In the genomic region with DNA sequence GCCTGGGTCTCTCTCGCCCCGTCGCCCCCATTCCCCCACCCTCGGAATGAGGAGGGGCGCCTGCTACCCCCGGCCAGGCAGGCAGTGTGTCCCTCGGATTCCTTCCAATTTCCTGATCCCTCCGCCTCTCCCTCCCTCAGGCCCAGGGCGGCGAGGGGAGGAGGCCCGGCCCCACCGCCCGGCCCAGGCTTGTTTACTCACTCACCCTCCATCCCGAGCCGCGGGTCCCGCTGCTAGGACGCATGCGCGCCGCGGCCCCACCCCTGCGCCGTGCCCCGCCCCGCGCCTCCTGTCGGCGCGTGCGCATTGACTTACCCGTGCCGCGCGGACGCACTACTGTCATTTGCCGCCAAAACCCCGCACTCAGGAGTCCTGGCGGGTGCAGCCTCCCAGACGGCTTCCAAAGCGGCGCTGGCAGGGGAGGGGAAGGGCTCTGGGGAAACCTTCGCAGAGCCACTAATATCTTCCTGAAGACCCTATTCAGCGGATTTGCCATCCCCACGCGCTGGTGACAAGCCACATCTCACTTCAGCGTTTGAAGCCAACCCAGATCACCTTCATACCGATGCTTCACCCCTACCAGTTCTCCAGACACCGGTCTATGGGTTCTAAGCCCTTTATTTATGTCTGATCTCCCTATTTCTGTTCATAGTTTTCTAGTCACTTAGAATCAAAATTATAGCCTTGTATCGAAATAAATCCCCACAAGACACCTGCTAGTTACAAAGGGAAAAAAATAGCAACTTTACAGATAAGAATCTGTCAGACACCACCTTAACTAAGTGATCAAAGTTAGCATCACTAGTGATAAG, we compare ENCODE assay signal across 8 cellular contexts. TPM values are rescaled to one million over a fixed set of nuclear protein-coding genes. Genes with fewer than 3 reads are reported as not detected.
DNase-seq lines count a peak whose midpoint lies in the region; ATAC-seq, FAIRE-seq and TF ChIP-seq lines count a peak whose summit lies in the region.

A gene (minus strand): TSS at position 235 of the 812 bp plus-strand sequence. CDS start 16,099 bp downstream, outside the sequence.

- POLR2A ChIA-PET in GM10248 (lab: Yijun Ruan, JAX) = no interaction called here

- WGBS in pancreas, 2 donors = 4 to 5% methylated on average over 46 to 50 of the region's 50 CpGs
- WGBS in thyroid gland, 2 donors = 14 to 31% methylated on average over 10 to 23 of the region's 50 CpGs

- intact Hi-C loops in Right ventricle myocardium superior (cut with DNase I) = no loop called here
- intact Hi-C loops in pancreas (cut with DNase I) = no loop called here
- intact Hi-C loops in thyroid gland (cut with DNase I) = no loop called here

- no peak for FAIRE-seq in pancreas (lab: Jason Lieb, UNC)

- no peaks in the 10 kb centered on the region for H3K36me3 Mint-ChIP-seq in activated naive CD8-positive, alpha-beta T cell treated with anti-CD3 and anti-CD28 coated beads, Interleukin-2, amount 50 U/mL, for 24 hours (ENCODE audit: low read depth)

- H3K27me3 ChIP-seq in pancreas = no peaks in the 10 kb centered on the region
- H3K27me3 ChIP-seq in thyroid gland = no peaks in the 10 kb centered on the region

- H3K9me3 Mint-ChIP-seq in activated naive CD8-positive, alpha-beta T cell treated with anti-CD3 and anti-CD28 coated beads, Interleukin-2, amount 50 U/mL, for 24 hours = no peaks in the 10 kb centered on the region

- H3K4me1 Mint-ChIP-seq in activated naive CD8-positive, alpha-beta T cell treated with anti-CD3 and anti-CD28 coated beads, Interleukin-2, amount 50 U/mL, for 24 hours = peaks cover 18% of the 10 kb centered on the region

- peaks cover 0 to 19% (median 7%) of the 10 kb centered on the region in 3 donors for H3K4me1 ChIP-seq in pancreas
- peaks cover 10 to 29% of the 10 kb centered on the region in 2 donors for H3K4me1 ChIP-seq in thyroid gland

- peak within 1 kb of the TSS; percentile 91 for H3K4me3 Mint-ChIP-seq in activated naive CD8-positive, alpha-beta T cell treated with anti-CD3 and anti-CD28 coated beads, Interleukin-2, amount 50 U/mL, for 24 hours

- DNase-seq in GM10248 (ENCODE audit: extremely low spot score) (peak; percentile 100), NCI-H1417 (lab: John Stamatoyannopoulos, UW) (peak; percentile 94 to 97 (median 95)), SW480 (ENCODE audit: low spot score) (peak; percentile 90), Right ventricle myocardium superior (peak; percentile 94), pancreas (peak; percentile 84 to 97 (median 94)), thyroid gland (peak; percentile 86 to 89)
- peak; percentile 91 for DNase-seq in activated naive CD8-positive, alpha-beta T cell treated with anti-CD3 and anti-CD28 coated beads, Interleukin-2, amount 50 U/mL, for 24 hours

- TF ChIP-seq CTCF in GM10248 (IDR thresholded peaks at IDR 0.05; ENCODE audit: control extremely low read depth, extremely low read depth, low read depth, missing control alignments) = no peak
- no peak for TF ChIP-seq CTCF in pancreas (IDR thresholded peaks at IDR 0.05)
- peak in 1 of 6 experiments; percentile 32 for TF ChIP-seq CTCF in thyroid gland (IDR thresholded peaks at IDR 0.05)

- H3K9me3 ChIP-seq in pancreas = no peaks in the 10 kb centered on the region
- H3K9me3 ChIP-seq in thyroid gland = no peaks in the 10 kb centered on the region

- peaks cover 18% of the 10 kb centered on the region for H3K27me3 Mint-ChIP-seq in activated naive CD8-positive, alpha-beta T cell treated with anti-CD3 and anti-CD28 coated beads, Interleukin-2, amount 50 U/mL, for 24 hours

- CTCF ChIA-PET in GM10248 (lab: Yijun Ruan, JAX) = interaction anchor here (2.9 to 8.3 kb wide), 2 partner anchors 16 to 19 kb away, joined by 13 to 99 read pairs; a partner anchor contains a TSS

- H3K27ac Mint-ChIP-seq in activated naive CD8-positive, alpha-beta T cell treated with anti-CD3 and anti-CD28 coated beads, Interleukin-2, amount 50 U/mL, for 24 hours = peak within 1 kb of the TSS; percentile 95

- H3K4me3 ChIP-seq in pancreas (peak within 1 kb of the TSS; percentile 51 to 73 (median 58)), thyroid gland (replicated peaks in 1 of 3) (peak within 1 kb of the TSS; percentile 33 to 69 (median 58))

- peak; percentile 44 to 85 for TF ChIP-seq POLR2A in thyroid gland (IDR thresholded peaks at IDR 0.05)

- H3K36me3 ChIP-seq in pancreas (no peaks in the 10 kb centered on the region), thyroid gland (no peaks in the 10 kb centered on the region)

- ATAC-seq in HG02610 (IDR thresholded peaks at IDR 0.05; ENCODE audit: unreplicated experiment) = peak; percentile 83
- ATAC-seq in activated naive CD8-positive, alpha-beta T cell treated with anti-CD3 and anti-CD28 coated beads, Interleukin-2, amount 50 U/mL, for 24 hours = peak; percentile 87
- ATAC-seq in Right ventricle myocardium superior (ENCODE audit: poor library complexity) = peak; percentile 98
- ATAC-seq in pancreas = peak; percentile 94 to 99 (median 97)

- H3K27ac ChIP-seq in pancreas (peak within 1 kb of the TSS; percentile 70 to 95 (median 84)), thyroid gland (peak within 1 kb of the TSS; percentile 82 to 93 (median 92))

RNA-seq across cellular contexts. Expression of the gene that starts here (rescaled TPM):
- 47.2 TPM for total RNA-seq in Right ventricle myocardium superior
- total RNA-seq in pancreas = 10 to 100 TPM in 5 of 6 donors, 1 to 10 TPM in 1; 8.8 to 25.4 (median 14.6) TPM
- 10 to 100 TPM; 16.3 to 23.3 TPM for polyA plus RNA-seq in pancreas
- total RNA-seq in thyroid gland = 10 to 100 TPM; 39.3 to 69.2 (median 56.4) TPM

Comparison
In these comparisons a context has a peak if more than half of its experiments do, and no peak if none do; other contexts are left out.
1. Peak in every context shown above with its lines: DNase-seq, ATAC-seq, H3K4me3 ChIP-seq and H3K27ac ChIP-seq.